Comparison of ENCODE assay signal across 1 cellular context in the genomic region with DNA sequence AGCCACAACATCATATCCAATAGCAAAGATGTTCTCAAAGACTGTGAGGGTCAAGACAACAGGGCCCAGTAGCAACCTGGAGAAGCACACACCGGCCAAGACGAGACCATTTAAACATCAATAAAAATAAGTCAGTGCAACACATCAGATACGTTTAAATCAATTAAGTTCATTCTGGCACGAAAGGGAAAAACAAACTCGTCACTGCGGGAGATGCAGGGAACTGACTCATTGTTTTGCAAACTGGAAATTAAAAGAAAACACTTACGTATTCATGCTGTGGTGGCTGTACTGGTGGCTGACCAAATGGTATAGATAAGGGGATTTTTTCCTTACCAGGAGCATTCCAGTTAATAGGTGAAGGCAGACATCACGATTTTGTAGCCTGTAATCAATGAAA.
TF ChIP-seq lines count a peak whose summit lies in the region.

No MANE protein-coding gene starts in this region.

TF ChIP-seq in HEK293, 187 proteins besides CTCF, POLR2A, EP300 and RAD21 (continued from another document and continues in another):
- TF ChIP-seq, protein P1, sequence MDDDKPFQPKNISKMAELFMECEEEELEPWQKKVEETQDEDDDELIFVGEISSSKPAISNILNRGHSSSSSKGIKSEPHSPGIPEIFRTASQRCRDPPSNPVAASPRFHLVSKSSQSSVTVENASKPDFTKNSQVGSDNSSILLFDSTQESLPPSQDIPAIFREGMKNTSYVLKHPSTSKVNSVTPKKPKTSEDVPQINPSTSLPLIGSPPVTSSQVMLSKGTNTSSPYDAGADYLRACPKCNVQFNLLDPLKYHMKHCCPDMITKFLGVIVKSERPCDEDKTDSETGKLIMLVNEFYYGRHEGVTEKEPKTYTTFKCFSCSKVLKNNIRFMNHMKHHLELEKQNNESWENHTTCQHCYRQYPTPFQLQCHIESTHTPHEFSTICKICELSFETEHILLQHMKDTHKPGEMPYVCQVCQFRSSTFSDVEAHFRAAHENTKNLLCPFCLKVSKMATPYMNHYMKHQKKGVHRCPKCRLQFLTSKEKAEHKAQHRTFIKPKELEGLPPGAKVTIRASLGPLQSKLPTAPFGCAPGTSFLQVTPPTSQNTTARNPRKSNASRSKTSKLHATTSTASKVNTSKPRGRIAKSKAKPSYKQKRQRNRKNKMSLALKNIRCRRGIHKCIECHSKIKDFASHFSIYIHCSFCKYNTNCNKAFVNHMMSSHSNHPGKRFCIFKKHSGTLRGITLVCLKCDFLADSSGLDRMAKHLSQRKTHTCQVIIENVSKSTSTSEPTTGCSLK (tag by site-specific recombination; IDR thresholded peaks at IDR 0.05): no peak
- TF ChIP-seq HOXD13 (CRISPR knock-in tag; IDR thresholded peaks at IDR 0.05; ENCODE audit: borderline replicate concordance) (no peak), ZNF404 (tag by site-specific recombination; IDR thresholded peaks at IDR 0.05) (no peak), ZNF629 (tag by site-specific recombination; IDR thresholded peaks at IDR 0.05) (peak; percentile 86), ZNF248 (tag by site-specific recombination; IDR thresholded peaks at IDR 0.05) (no peak), ZNF416 (tag by site-specific recombination; IDR thresholded peaks at IDR 0.05) (no peak), ZNF571 (tag by site-specific recombination; IDR thresholded peaks at IDR 0.05) (no peak), EGR2 (tag by site-specific recombination; IDR thresholded peaks at IDR 0.05; ENCODE audit: low read depth) (no peak), RBAK (tag by site-specific recombination; IDR thresholded peaks at IDR 0.05) (no peak), ZXDB (tag by site-specific recombination; IDR thresholded peaks at IDR 0.05) (no peak), ZNF837 (tag by site-specific recombination; IDR thresholded peaks at IDR 0.05) (no peak), ZNF521 (tag by site-specific recombination; IDR thresholded peaks at IDR 0.05) (no peak), ZSCAN5A (tag by site-specific recombination; IDR thresholded peaks at IDR 0.05) (no peak), ZNF24 (tag by site-specific recombination; IDR thresholded peaks at IDR 0.05) (peak; percentile 52; the same call in 1 of the 2 replicates), BCL11A (tag by site-specific recombination; IDR thresholded peaks at IDR 0.05; ENCODE audit: low read depth) (no peak), ZNF174 (tag by site-specific recombination; IDR thresholded peaks at IDR 0.05) (no peak), GLIS1 (tag by site-specific recombination; IDR thresholded peaks at IDR 0.05) (0 out of 2 replicates have a peak, but pooled peaks have one; percentile 34), ZNF335 (tag by site-specific recombination; conservative IDR thresholded peaks at IDR 0.05) (no peak), PATZ1 (tag by site-specific recombination; IDR thresholded peaks at IDR 0.05) (no peak), PRDM4 (tag by site-specific recombination; IDR thresholded peaks at IDR 0.05) (no peak), ZNF311 (tag by site-specific recombination; IDR thresholded peaks at IDR 0.05; ENCODE audit: borderline replicate concordance) (no peak), ZSCAN30 (tag by site-specific recombination; IDR thresholded peaks at IDR 0.05) (no peak), ZFP69B (tag by site-specific recombination; IDR thresholded peaks at IDR 0.05) (no peak), ZNF600 (tag by site-specific recombination; IDR thresholded peaks at IDR 0.05) (peak; percentile 58), ZNF843 (tag by site-specific recombination; IDR thresholded peaks at IDR 0.05) (peak; percentile 49; the same call in 1 of the 2 replicates), ZNF10 (tag by site-specific recombination; IDR thresholded peaks at IDR 0.05) (no peak; the same call in 1 of the 2 replicates), ZNF114 (tag by site-specific recombination; IDR thresholded peaks at IDR 0.05) (no peak), ZNF223 (tag by site-specific recombination; IDR thresholded peaks at IDR 0.05) (no peak), ZNF792 (tag by site-specific recombination; IDR thresholded peaks at IDR 0.05) (no peak), GLIS2 (tag by site-specific recombination; IDR thresholded peaks at IDR 0.05) (no peak), ZNF155 (tag by site-specific recombination; IDR thresholded peaks at IDR 0.05) (no peak), ZNF530 (tag by site-specific recombination; IDR thresholded peaks at IDR 0.05; ENCODE audit: low read depth) (no peak), ZBTB7A (tag by site-specific recombination; IDR thresholded peaks at IDR 0.05; ENCODE audit: low read depth) (no peak), SCRT1 (tag by site-specific recombination; IDR thresholded peaks at IDR 0.05; ENCODE audit: borderline replicate concordance) (no peak), ZNF623 (tag by site-specific recombination; IDR thresholded peaks at IDR 0.05) (no peak), ZNF639 (tag by site-specific recombination; IDR thresholded peaks at IDR 0.05) (peak; percentile 20; the same call in 1 of the 2 replicates)
- TF ChIP-seq, protein P2, sequence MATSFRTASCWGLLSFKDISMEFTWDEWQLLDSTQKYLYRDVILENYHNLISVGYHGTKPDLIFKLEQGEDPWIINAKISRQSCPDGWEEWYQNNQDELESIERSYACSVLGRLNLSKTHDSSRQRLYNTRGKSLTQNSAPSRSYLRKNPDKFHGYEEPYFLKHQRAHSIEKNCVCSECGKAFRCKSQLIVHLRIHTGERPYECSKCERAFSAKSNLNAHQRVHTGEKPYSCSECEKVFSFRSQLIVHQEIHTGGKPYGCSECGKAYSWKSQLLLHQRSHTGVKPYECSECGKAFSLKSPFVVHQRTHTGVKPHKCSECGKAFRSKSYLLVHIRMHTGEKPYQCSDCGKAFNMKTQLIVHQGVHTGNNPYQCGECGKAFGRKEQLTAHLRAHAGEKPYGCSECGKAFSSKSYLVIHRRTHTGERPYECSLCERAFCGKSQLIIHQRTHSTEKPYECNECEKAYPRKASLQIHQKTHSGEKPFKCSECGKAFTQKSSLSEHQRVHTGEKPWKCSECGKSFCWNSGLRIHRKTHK (tag by site-specific recombination; IDR thresholded peaks at IDR 0.05): no peak
- TF ChIP-seq, protein P3, sequence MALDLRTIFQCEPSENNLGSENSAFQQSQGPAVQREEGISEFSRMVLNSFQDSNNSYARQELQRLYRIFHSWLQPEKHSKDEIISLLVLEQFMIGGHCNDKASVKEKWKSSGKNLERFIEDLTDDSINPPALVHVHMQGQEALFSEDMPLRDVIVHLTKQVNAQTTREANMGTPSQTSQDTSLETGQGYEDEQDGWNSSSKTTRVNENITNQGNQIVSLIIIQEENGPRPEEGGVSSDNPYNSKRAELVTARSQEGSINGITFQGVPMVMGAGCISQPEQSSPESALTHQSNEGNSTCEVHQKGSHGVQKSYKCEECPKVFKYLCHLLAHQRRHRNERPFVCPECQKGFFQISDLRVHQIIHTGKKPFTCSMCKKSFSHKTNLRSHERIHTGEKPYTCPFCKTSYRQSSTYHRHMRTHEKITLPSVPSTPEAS (tag by site-specific recombination; IDR thresholded peaks at IDR 0.05): no peak
- TF ChIP-seq, protein P4, sequence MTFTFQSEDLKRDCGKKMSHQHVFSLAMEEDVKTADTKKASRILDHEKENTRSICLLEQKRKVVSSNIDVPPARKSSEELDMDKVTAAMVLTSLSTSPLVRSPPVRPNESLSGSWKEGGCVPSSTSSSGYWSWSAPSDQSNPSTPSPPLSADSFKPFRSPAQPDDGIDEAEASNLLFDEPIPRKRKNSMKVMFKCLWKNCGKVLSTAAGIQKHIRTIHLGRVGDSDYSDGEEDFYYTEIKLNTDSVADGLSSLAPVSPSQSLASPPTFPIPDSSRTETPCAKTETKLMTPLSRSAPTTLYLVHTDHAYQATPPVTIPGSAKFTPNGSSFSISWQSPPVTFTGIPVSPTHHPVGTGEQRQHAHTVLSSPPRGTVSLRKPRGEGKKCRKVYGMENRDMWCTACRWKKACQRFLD (tag by site-specific recombination; IDR thresholded peaks at IDR 0.05): no peak
- TF ChIP-seq, protein P5, sequence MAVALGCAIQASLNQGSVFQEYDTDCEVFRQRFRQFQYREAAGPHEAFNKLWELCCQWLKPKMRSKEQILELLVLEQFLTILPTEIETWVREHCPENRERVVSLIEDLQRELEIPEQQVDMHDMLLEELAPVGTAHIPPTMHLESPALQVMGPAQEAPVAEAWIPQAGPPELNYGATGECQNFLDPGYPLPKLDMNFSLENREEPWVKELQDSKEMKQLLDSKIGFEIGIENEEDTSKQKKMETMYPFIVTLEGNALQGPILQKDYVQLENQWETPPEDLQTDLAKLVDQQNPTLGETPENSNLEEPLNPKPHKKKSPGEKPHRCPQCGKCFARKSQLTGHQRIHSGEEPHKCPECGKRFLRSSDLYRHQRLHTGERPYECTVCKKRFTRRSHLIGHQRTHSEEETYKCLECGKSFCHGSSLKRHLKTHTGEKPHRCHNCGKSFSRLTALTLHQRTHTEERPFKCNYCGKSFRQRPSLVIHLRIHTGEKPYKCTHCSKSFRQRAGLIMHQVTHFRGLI (tag by site-specific recombination; IDR thresholded peaks at IDR 0.05): no peak
- TF ChIP-seq, protein P6, sequence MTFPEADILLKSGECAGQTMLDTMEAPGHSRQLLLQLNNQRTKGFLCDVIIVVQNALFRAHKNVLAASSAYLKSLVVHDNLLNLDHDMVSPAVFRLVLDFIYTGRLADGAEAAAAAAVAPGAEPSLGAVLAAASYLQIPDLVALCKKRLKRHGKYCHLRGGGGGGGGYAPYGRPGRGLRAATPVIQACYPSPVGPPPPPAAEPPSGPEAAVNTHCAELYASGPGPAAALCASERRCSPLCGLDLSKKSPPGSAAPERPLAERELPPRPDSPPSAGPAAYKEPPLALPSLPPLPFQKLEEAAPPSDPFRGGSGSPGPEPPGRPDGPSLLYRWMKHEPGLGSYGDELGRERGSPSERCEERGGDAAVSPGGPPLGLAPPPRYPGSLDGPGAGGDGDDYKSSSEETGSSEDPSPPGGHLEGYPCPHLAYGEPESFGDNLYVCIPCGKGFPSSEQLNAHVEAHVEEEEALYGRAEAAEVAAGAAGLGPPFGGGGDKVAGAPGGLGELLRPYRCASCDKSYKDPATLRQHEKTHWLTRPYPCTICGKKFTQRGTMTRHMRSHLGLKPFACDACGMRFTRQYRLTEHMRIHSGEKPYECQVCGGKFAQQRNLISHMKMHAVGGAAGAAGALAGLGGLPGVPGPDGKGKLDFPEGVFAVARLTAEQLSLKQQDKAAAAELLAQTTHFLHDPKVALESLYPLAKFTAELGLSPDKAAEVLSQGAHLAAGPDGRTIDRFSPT (tag by site-specific recombination; IDR thresholded peaks at IDR 0.05): peak; percentile 57; the same call in 1 of the 2 replicates
- TF ChIP-seq, protein P7, sequence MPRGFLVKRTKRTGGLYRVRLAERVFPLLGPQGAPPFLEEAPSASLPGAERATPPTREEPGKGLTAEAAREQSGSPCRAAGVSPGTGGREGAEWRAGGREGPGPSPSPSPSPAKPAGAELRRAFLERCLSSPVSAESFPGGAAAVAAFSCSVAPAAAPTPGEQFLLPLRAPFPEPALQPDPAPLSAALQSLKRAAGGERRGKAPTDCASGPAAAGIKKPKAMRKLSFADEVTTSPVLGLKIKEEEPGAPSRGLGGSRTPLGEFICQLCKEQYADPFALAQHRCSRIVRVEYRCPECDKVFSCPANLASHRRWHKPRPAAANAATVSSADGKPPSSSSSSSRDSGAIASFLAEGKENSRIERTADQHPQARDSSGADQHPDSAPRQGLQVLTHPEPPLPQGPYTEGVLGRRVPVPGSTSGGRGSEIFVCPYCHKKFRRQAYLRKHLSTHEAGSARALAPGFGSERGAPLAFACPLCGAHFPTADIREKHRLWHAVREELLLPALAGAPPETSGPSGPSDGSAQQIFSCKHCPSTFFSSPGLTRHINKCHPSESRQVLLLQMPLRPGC (tag by site-specific recombination; IDR thresholded peaks at IDR 0.05): peak; percentile 74
